20 cellular contexts compared by ENCODE assay signal in genomic region chr16:62709856-62710255, GRCh38.
"Had no signal": no experiment of that assay in that cellular context is flagged by ENCODE, and none has a peak within 500 bp of the region (broad histone marks: within the 10 kb centered on the region; RNA-seq: fewer than 3 reads in every experiment).

No MANE protein-coding gene starts in this region.

- ATAC-seq: esophagus mucosa; gastrocnemius medialis; heart left ventricle; left lobe of liver; natural killer cell; right cardiac atrium; stimulated activated naive B cell treated with anti-CD40 and anti-IgM and Interleukin-4, amounts not matched to agents 10 μg/mL and 1 μg/mL and 100 μg/mL, for 72 hours; upper lobe of right lung had no signal

- H3K9me3 Mint-ChIP-seq: endodermal cell had no signal

- H3K4me3 Mint-ChIP-seq: endodermal cell; memory B cell; natural killer cell; stimulated activated naive B cell treated with anti-CD40 and anti-IgM and Interleukin-4, amounts not matched to agents 10 μg/mL and 1 μg/mL and 100 μg/mL, for 72 hours; stimulated activated naive CD8-positive, alpha-beta T cell treated with anti-CD3 and anti-CD28 coated beads, Interleukin-15, Interleukin-2, amounts not matched to agents 100 ng/mL and 50 ng/mL, for 24 hours had no signal

- DNase-seq: dorsolateral prefrontal cortex; effector CD4-positive, alpha-beta T cell; endodermal cell; foreskin fibroblast; gastrocnemius medialis; heart left ventricle; kidney; natural killer cell; right cardiac atrium; sigmoid colon; spleen; stimulated activated naive B cell treated with anti-CD40 and anti-IgM and Interleukin-4, amounts not matched to agents 10 μg/mL and 1 μg/mL and 100 μg/mL, for 72 hours; transverse colon; upper lobe of right lung; uterus had no signal

- H3K4me1 Mint-ChIP-seq: endodermal cell; memory B cell; natural killer cell; stimulated activated naive B cell treated with anti-CD40 and anti-IgM and Interleukin-4, amounts not matched to agents 10 μg/mL and 1 μg/mL and 100 μg/mL, for 72 hours had no signal

- H3K27ac Mint-ChIP-seq: endodermal cell; memory B cell; natural killer cell; progenitor cell of endocrine pancreas; stimulated activated naive B cell treated with anti-CD40 and anti-IgM and Interleukin-4, amounts not matched to agents 10 μg/mL and 1 μg/mL and 100 μg/mL, for 72 hours; stimulated activated naive CD8-positive, alpha-beta T cell treated with anti-CD3 and anti-CD28 coated beads, Interleukin-15, Interleukin-2, amounts not matched to agents 100 ng/mL and 50 ng/mL, for 24 hours had no signal

- H3K36me3 Mint-ChIP-seq: memory B cell; natural killer cell; stimulated activated naive B cell treated with anti-CD40 and anti-IgM and Interleukin-4, amounts not matched to agents 10 μg/mL and 1 μg/mL and 100 μg/mL, for 72 hours had no signal

- H3K27me3 Mint-ChIP-seq: memory B cell; progenitor cell of endocrine pancreas; stimulated activated naive B cell treated with anti-CD40 and anti-IgM and Interleukin-4, amounts not matched to agents 10 μg/mL and 1 μg/mL and 100 μg/mL, for 72 hours; stimulated activated naive CD8-positive, alpha-beta T cell treated with anti-CD3 and anti-CD28 coated beads, Interleukin-15, Interleukin-2, amounts not matched to agents 100 ng/mL and 50 ng/mL, for 24 hours had no signal
